In genomic region chr13:98445340-98446233, GRCh38 we compare ENCODE assay signal across 7 cellular contexts.
DNase-seq lines count a peak whose midpoint lies in the region; FAIRE-seq and TF ChIP-seq lines count a peak whose summit lies in the region.

No MANE protein-coding gene starts in this region.

- H3K79me2 ChIP-seq in GM23248 (ENCODE audit: insufficient read depth) (peaks cover 13% of the 10 kb centered on the region), astrocyte (ENCODE audit: insufficient read depth, low read length) (no peaks in the 10 kb centered on the region)

- H3F3A ChIP-seq in GM23248 (ENCODE audit: insufficient read depth) = peaks cover 34% of the 10 kb centered on the region

- H3K27ac Mint-ChIP-seq in astrocyte (ENCODE audit: unreplicated experiment) = peak overlapping the region; percentile 80

- H2AFZ ChIP-seq in GM23248 = no peak overlapping the region
- H2AFZ ChIP-seq in astrocyte (ENCODE audit: low read depth, low read length) = no peak overlapping the region

- peak overlapping the region; percentile 44; the same call in 1 of the 2 replicates for H3K9ac ChIP-seq in GM23248
- peak overlapping the region; percentile 24 for H3K9ac ChIP-seq in astrocyte (ENCODE audit: low read length)

- DNase-seq in GM23248 (peak; percentile 79), Kasumi-1 (lab: John Stamatoyannopoulos, UW) (peak; percentile 47 to 66), T1000 (lab: John Stamatoyannopoulos, UW) (peak; percentile 18), astrocyte (ENCODE audit: low read depth) (peak; percentile 10), iPS DF 19.7 (ENCODE audit: low read depth, low spot score) (peak; percentile 33)
- DNase-seq in stimulated activated CD4-positive, alpha-beta T cell treated with anti-CD3 and anti-CD28 coated beads, Interleukin-1b, Interleukin-23, amount 100 ng/mL, for 24 hours (ENCODE audit: low read depth in 4 of 4, low spot score in 1 of 4) = peak; percentile 42 to 68 (median 65)

- H3K36me3 ChIP-seq in GM23248 (ENCODE audit: low read depth) (0 out of 2 replicates have a peak, but pooled peaks cover 15% of the 10 kb centered on the region), astrocyte (ENCODE audit: insufficient read depth, low read length) (peaks cover 14% of the 10 kb centered on the region)

- in situ Hi-C loops in GM23248 (cut with MboI) = loop anchor here (5.0 kb wide), 1 partner anchor 222 kb away; no protein-coding TSS in a partner anchor

- H3K9me3 ChIP-seq in GM23248 (ENCODE audit: low read depth) (no peaks in the 10 kb centered on the region), astrocyte (ENCODE audit: insufficient read depth, low read depth, low read length) (no peaks in the 10 kb centered on the region)

- no peak overlapping the region for H3K4me2 ChIP-seq in GM23248 (ENCODE audit: unreplicated experiment)
- no peak overlapping the region for H3K4me2 ChIP-seq in astrocyte (ENCODE audit: low read length)

- H3K4me3 Mint-ChIP-seq in astrocyte (ENCODE audit: unreplicated experiment) = peak overlapping the region; percentile 8

- peaks cover 27% of the 10 kb centered on the region for H3K4me1 Mint-ChIP-seq in astrocyte (ENCODE audit: low read depth, unreplicated experiment)

- H3K27me3 Mint-ChIP-seq in astrocyte (ENCODE audit: low read depth, unreplicated experiment) = no peaks in the 10 kb centered on the region

- WGBS in GM23248 (ENCODE audit: low coverage in 1 of 2, low lambda C conversion rate in 2 of 2, missing lambda C conversion rate in 2 of 2), 2 experiments = 18 to 20% methylated on average over 17 to 18 of the region's 18 CpGs

- no peak for FAIRE-seq in astrocyte (lab: Jason Lieb, UNC)

- H4K20me1 ChIP-seq in GM23248 (ENCODE audit: insufficient read depth) = no peaks in the 10 kb centered on the region
- H4K20me1 ChIP-seq in astrocyte (ENCODE audit: insufficient read depth, low read length) = peaks cover 35% of the 10 kb centered on the region

- no peaks in the 10 kb centered on the region for H3K27me3 ChIP-seq in GM23248 (replicated peaks; ENCODE audit: insufficient read depth)
- H3K27me3 ChIP-seq in astrocyte (ENCODE audit: insufficient read depth, low read length) = no peaks in the 10 kb centered on the region

- H3K9me3 Mint-ChIP-seq in astrocyte (ENCODE audit: unreplicated experiment) = no peaks in the 10 kb centered on the region

- H3K4me1 ChIP-seq in GM23248 (ENCODE audit: insufficient read depth) (peaks cover 25% of the 10 kb centered on the region), astrocyte (ENCODE audit: insufficient read depth, low read length) (peaks cover 15% of the 10 kb centered on the region)

- H3K27ac ChIP-seq in GM23248 (peak overlapping the region; percentile 98), astrocyte (ENCODE audit: low read depth, low read length) (no peak overlapping the region)

- TF ChIP-seq CTCF in GM12872 (IDR thresholded peaks at IDR 0.05; ENCODE audit: insufficient read depth, low read depth, low read length) = peak; percentile 99
- peak; percentile 72 for TF ChIP-seq CTCF in astrocyte (IDR thresholded peaks at IDR 0.05; ENCODE audit: insufficient read depth, low read depth, low read length)

- no peaks in the 10 kb centered on the region for H3K9me2 ChIP-seq in GM23248 (ENCODE audit: insufficient read depth)

- H3K4me3 ChIP-seq in GM23248 (no peak overlapping the region), astrocyte (ENCODE audit: insufficient read depth, low read depth, low read length) (no peak overlapping the region)

- peaks cover 32% of the 10 kb centered on the region for H3K36me3 Mint-ChIP-seq in astrocyte (ENCODE audit: low read depth, unreplicated experiment)

Comparison
In these comparisons a context has a peak if more than half of its experiments do, and no peak if none do; other contexts are left out.
1. DNase-seq: peak in every context shown above with its lines; median percentile 79 in GM23248; 65 in stimulated activated CD4-positive, alpha-beta T cell treated with anti-CD3 and anti-CD28 coated beads, Interleukin-1b, Interleukin-23, amount 100 ng/mL, for 24 hours; 56 in Kasumi-1; 33 in iPS DF 19.7; 18 in T1000; 10 in astrocyte.